Comparison of ENCODE assay signal across 8 cellular contexts in genomic region chr21:35138665-35139381, GRCh38.
A peak's percentile ranks its signal among the peaks of the same experiment; 100 is the strongest.
DNase-seq lines count a peak whose midpoint lies in the region; ATAC-seq, FAIRE-seq and TF ChIP-seq lines count a peak whose summit lies in the region.

No MANE protein-coding gene starts in this region.

- CTCF ChIA-PET in Calu3 (lab: Charles Lee) (interaction anchor here (0.7 to 2.3 kb wide), 19 partner anchors 9 to 842 kb away, joined by 3 to 9 read pairs (median 4); no protein-coding TSS in a partner anchor), HEK293T (lab: Yijun Ruan, JAX) (no interaction called here)

- no peaks in the 10 kb centered on the region for H3K27me3 Mint-ChIP-seq in Calu3 (ENCODE audit: unreplicated experiment)

- intact Hi-C loops in Calu3 (cut with micrococcal nuclease; ENCODE audit: unreplicated experiment) = loop anchor here (1.0 to 5.0 kb wide), 6 partner anchors 78 to 370 kb away; no protein-coding TSS in a partner anchor
- intact Hi-C loops in left lung (cut with DNase I) = no loop called here

- H3K9me3 ChIP-seq in left lung = no peaks in the 10 kb centered on the region

- peaks cover 39% of the 10 kb centered on the region for H3K4me1 Mint-ChIP-seq in Calu3 (ENCODE audit: low read depth, unreplicated experiment)

- H3K4me3 ChIP-seq in skeletal muscle cell (ENCODE audit: low read depth, low read length) (no peak overlapping the region), left lung (no peak overlapping the region)

- H3K9me3 Mint-ChIP-seq in Calu3 (ENCODE audit: low read depth, unreplicated experiment) = no peaks in the 10 kb centered on the region
- peaks cover 0 to 6% of the 10 kb centered on the region in 2 donors for H3K9me3 Mint-ChIP-seq in activated naive CD4-positive, alpha-beta T cell treated with anti-CD3 and anti-CD28 coated beads, Interleukin-2, amount 50 U/mL, for 72 hours

- H3K27ac ChIP-seq in left lung = no peak overlapping the region

- TF ChIP-seq CTCF in Calu3 (IDR thresholded peaks at IDR 0.05; ENCODE audit: unreplicated experiment) (no peak), left lung (IDR thresholded peaks at IDR 0.05) (no peak)

- peak overlapping the region; percentile 95 for H3K27ac Mint-ChIP-seq in Calu3 (ENCODE audit: unreplicated experiment)
- H3K27ac Mint-ChIP-seq in activated naive CD4-positive, alpha-beta T cell treated with anti-CD3 and anti-CD28 coated beads, Interleukin-2, amount 50 U/mL, for 72 hours = peak overlapping the region; percentile 83 to 95

- FAIRE-seq in RCC 7860 (lab: Jason Lieb, UNC) = no peak

- POLR2A ChIA-PET in HEK293T (lab: Yijun Ruan, JAX) = no interaction called here

- H3K36me3 Mint-ChIP-seq in Calu3 (ENCODE audit: insufficient read depth, unreplicated experiment) = peaks cover 5% of the 10 kb centered on the region
- H3K36me3 Mint-ChIP-seq in activated naive CD4-positive, alpha-beta T cell treated with anti-CD3 and anti-CD28 coated beads, Interleukin-2, amount 50 U/mL, for 72 hours = peaks cover 0 to 13% of the 10 kb centered on the region in 2 donors

- peak; percentile 88 to 94 for ATAC-seq in activated naive CD4-positive, alpha-beta T cell treated with anti-CD3 and anti-CD28 coated beads, Interleukin-2, amount 50 U/mL, for 72 hours
- ATAC-seq in GM19395 (IDR thresholded peaks at IDR 0.05; ENCODE audit: unreplicated experiment) (no peak), HG03025 (IDR thresholded peaks at IDR 0.05; ENCODE audit: low FRiP score, unreplicated experiment) (no peak), left lung (no peak)

- H3K27me3 ChIP-seq in left lung = no peaks in the 10 kb centered on the region

- no peak overlapping the region for H3K4me3 Mint-ChIP-seq in Calu3 (ENCODE audit: low read depth, unreplicated experiment)

- peaks cover 0 to 10% of the 10 kb centered on the region in 2 donors for H3K4me1 ChIP-seq in left lung

- peak; percentile 78 for DNase-seq in Calu3
- DNase-seq in RCC 7860 (ENCODE audit: low spot score) = peak; percentile 74
- peak; percentile 57 to 58 for DNase-seq in activated naive CD4-positive, alpha-beta T cell treated with anti-CD3 and anti-CD28 coated beads, Interleukin-2, amount 50 U/mL, for 72 hours (ENCODE audit: low spot score in 2 of 2)
- peak; percentile 72 for DNase-seq in skeletal muscle cell (ENCODE audit: low read depth)
- no peak for DNase-seq in HEK293T (ENCODE audit: extremely low spot score)
- DNase-seq in left lung = no peak

- BruUV-seq in Calu3 (replicated peaks; lab: Mats Ljungman, UMichigan) = TSS peak; percentile 88

- H3K36me3 ChIP-seq in left lung = no peaks in the 10 kb centered on the region

TF ChIP-seq in HEK293T, 16 proteins besides CTCF, POLR2A, EP300 and RAD21:
- TF ChIP-seq NFRKB (IDR thresholded peaks at IDR 0.05) = no peak
- TF ChIP-seq FOXA1 (IDR thresholded peaks at IDR 0.05) = no peak
- TF ChIP-seq FOXM1 (IDR thresholded peaks at IDR 0.05; ENCODE audit: borderline replicate concordance) = no peak
- TF ChIP-seq PKNOX1 (IDR thresholded peaks at IDR 0.05) = no peak
- no peak for TF ChIP-seq SUZ12 (IDR thresholded peaks at IDR 0.05)
- no peak for TF ChIP-seq FOXK2 (IDR thresholded peaks at IDR 0.05)
- TF ChIP-seq L3MBTL2 (conservative IDR thresholded peaks at IDR 0.05) = no peak
- no peak for TF ChIP-seq ZNF384 (IDR thresholded peaks at IDR 0.05)
- no peak for TF ChIP-seq TARDBP (IDR thresholded peaks at IDR 0.05)
- no peak for TF ChIP-seq HDGF (IDR thresholded peaks at IDR 0.05; ENCODE audit: borderline replicate concordance)
- TF ChIP-seq SP1 (IDR thresholded peaks at IDR 0.05) = no peak
- TF ChIP-seq CTBP1 (IDR thresholded peaks at IDR 0.05; ENCODE audit: borderline replicate concordance) = no peak
- no peak for TF ChIP-seq ARNT (IDR thresholded peaks at IDR 0.05)
- no peak for TF ChIP-seq BHLHE40 (IDR thresholded peaks at IDR 0.05; ENCODE audit: borderline replicate concordance)
- TF ChIP-seq ELF4 (IDR thresholded peaks at IDR 0.05) = no peak
- TF ChIP-seq LEF1 (IDR thresholded peaks at IDR 0.05; ENCODE audit: borderline replicate concordance) = no peak

Comparison
In these comparisons a context has a peak if more than half of its experiments do, and no peak if none do; other contexts are left out.
1. DNase-seq: peak in Calu3 (single experiment), RCC 7860 (single experiment), activated naive CD4-positive, alpha-beta T cell treated with anti-CD3 and anti-CD28 coated beads, Interleukin-2, amount 50 U/mL, for 72 hours (2 of 2) and skeletal muscle cell (single experiment); none in HEK293T (single experiment) and left lung (0 of 2).
2. ATAC-seq: peak in activated naive CD4-positive, alpha-beta T cell treated with anti-CD3 and anti-CD28 coated beads, Interleukin-2, amount 50 U/mL, for 72 hours (2 of 2); none in GM19395 (single experiment), HG03025 (single experiment) and left lung (single experiment).